ENCODE assay signal across 33 cellular contexts in genomic region chr3:60453326-60453725, GRCh38.
"Had no signal": no experiment of that assay in that cellular context is flagged by ENCODE, and none has a peak within 500 bp of the region (broad histone marks: within the 10 kb centered on the region; RNA-seq: fewer than 3 reads in every experiment).

No MANE protein-coding gene starts in this region.

- H3K36me3 ChIP-seq: adrenal gland, ascending aorta, brain microvascular endothelial cell, breast epithelium, cardiac muscle cell had no signal

- ATAC-seq: activated naive CD4-positive, alpha-beta T cell treated with anti-CD3 and anti-CD28 coated beads, Interleukin-2, amount 50 U/mL, for 72 hours; activated naive CD8-positive, alpha-beta T cell treated with anti-CD3 and anti-CD28 coated beads, Interleukin-2, amount 50 U/mL, for 24 hours; activated T-cell treated with anti-CD3 and anti-CD28 coated beads, Interleukin-2, amount 50 U/mL, for 4 hours; activated T-cell treated with anti-CD3 and anti-CD28 coated beads, Interleukin-2, amount 50 U/mL, for 72 hours; activated T-helper 17 cell treated with anti-CD3 and anti-CD28 coated beads, Interleukin-2, amount 50 U/mL, for 72 hours; body of pancreas had no signal

- FAIRE-seq: astrocyte, bronchial epithelial cell had no signal

- H3K27ac ChIP-seq: adrenal gland, ascending aorta, body of pancreas, brain microvascular endothelial cell, breast epithelium, cardiac muscle cell had no signal

- H3K4me3 ChIP-seq: adrenal gland, ascending aorta, body of pancreas, breast epithelium, cardiac muscle cell had no signal

- H3K9me3 ChIP-seq: adrenal gland, ascending aorta, body of pancreas, breast epithelium had no signal

- DNase-seq: activated effector memory CD4-positive, alpha-beta T cell treated with anti-CD3 and anti-CD28 coated beads, Interleukin-2, amount 50 U/mL, for 16 hours; activated effector memory CD4-positive, alpha-beta T cell treated with Interleukin-2 at 50 U/mL for 16 hours; activated gamma-delta T cell; activated gamma-delta T cell treated with Interleukin-2 at 50 U/mL for 16 hours; activated naive CD4-positive, alpha-beta T cell; activated naive CD4-positive, alpha-beta T cell treated with anti-CD3 and anti-CD28 coated beads for 36 hours; activated naive CD4-positive, alpha-beta T cell treated with anti-CD3 and anti-CD28 coated beads, Interleukin-2, amount 10 ng/mL, durations not matched to agents 7 days and 5 days; activated naive CD4-positive, alpha-beta T cell treated with anti-CD3 and anti-CD28 coated beads, Interleukin-2, amount 50 U/mL, for 16 hours; activated naive CD4-positive, alpha-beta T cell treated with Interleukin-2 at 50 U/mL for 16 hours; activated naive CD8-positive, alpha-beta T cell treated with anti-CD3 and anti-CD28 coated beads for 36 hours; activated naive CD8-positive, alpha-beta T cell treated with anti-CD3 and anti-CD28 coated beads, Interleukin-2, amount 10 ng/mL, durations not matched to agents 7 days and 5 days; activated naive CD8-positive, alpha-beta T cell treated with anti-CD3 and anti-CD28 coated beads, Interleukin-2, amount 50 U/mL, for 24 hours; activated T-cell treated with anti-CD3 and anti-CD28 coated beads, Interleukin-2, amount 50 U/mL, for 24 hours; activated T-cell treated with anti-CD3 and anti-CD28 coated beads, Interleukin-2, amount 50 U/mL, for 4 hours; activated T-cell treated with anti-CD3 and anti-CD28 coated beads, Interleukin-2, amount 50 U/mL, for 48 hours; activated T-cell treated with anti-CD3 and anti-CD28 coated beads, Interleukin-2, amount 50 U/mL, for 72 hours; adrenal gland; amniotic stem cell; amygdala; anterior cingulate cortex; aorta; body of pancreas; brain microvascular endothelial cell; caudate nucleus; central memory CD4-positive, alpha-beta T cell; cerebellar nuclear complex had no signal

- H3K27me3 ChIP-seq: adrenal gland, ascending aorta, body of pancreas, brain microvascular endothelial cell, breast epithelium, cardiac muscle cell had no signal

- H3K4me1 ChIP-seq: adrenal gland, ascending aorta, body of pancreas, breast epithelium had no signal
